ENCODE assay signal across 8 cellular contexts in genomic region chr9:136095495-136096058, GRCh38. TPM values are rescaled to one million over a fixed set of nuclear protein-coding genes. Genes with fewer than 3 reads are reported as not detected.
DNase-seq lines count a peak whose midpoint lies in the region; ATAC-seq lines count a peak whose summit lies in the region.

No MANE protein-coding gene starts in this region.

- H3K4me1 ChIP-seq in right cardiac atrium (ENCODE audit: control insufficient read depth, insufficient read depth, low read length): peaks cover 5% of the 10 kb centered on the region

- no peak for DNase-seq in activated naive CD4-positive, alpha-beta T cell treated with anti-CD3 and anti-CD28 coated beads for 36 hours
- DNase-seq in activated naive CD4-positive, alpha-beta T cell treated with anti-CD3 and anti-CD28 coated beads, Interleukin-2, amount 50 U/mL, for 16 hours: no peak
- no peak for DNase-seq in activated naive CD8-positive, alpha-beta T cell treated with anti-CD3 and anti-CD28 coated beads, Interleukin-2, amount 50 U/mL, for 24 hours
- peak in 2 of 3 donors; percentile 77 to 81 for DNase-seq in right cardiac atrium
- no peak for DNase-seq in skeletal muscle cell (ENCODE audit: low read depth)
- no peak for DNase-seq in NCI-H1694 treated with DMSO at 0.1 percent for 48 hours (lab: John Stamatoyannopoulos, UW)
- no peak for DNase-seq in amygdala (lab: John Stamatoyannopoulos, UW)

- 1% methylated on average over 73 of the region's 73 CpGs for WGBS in right cardiac atrium

- no peak overlapping the region for H3K27ac Mint-ChIP-seq in activated naive CD4-positive, alpha-beta T cell treated with anti-CD3 and anti-CD28 coated beads for 36 hours
- H3K27ac Mint-ChIP-seq in activated naive CD8-positive, alpha-beta T cell treated with anti-CD3 and anti-CD28 coated beads, Interleukin-2, amount 50 U/mL, for 24 hours: no peak overlapping the region

- peak overlapping the region; percentile 53 for H3K27ac ChIP-seq in right cardiac atrium (ENCODE audit: low read length)

- H3K4me3 Mint-ChIP-seq in activated naive CD4-positive, alpha-beta T cell treated with anti-CD3 and anti-CD28 coated beads for 36 hours: peak overlapping the region; percentile 54
- H3K4me3 Mint-ChIP-seq in activated naive CD8-positive, alpha-beta T cell treated with anti-CD3 and anti-CD28 coated beads, Interleukin-2, amount 50 U/mL, for 24 hours: peak overlapping the region; percentile 40

- intact Hi-C loops in activated naive CD4-positive, alpha-beta T cell treated with anti-CD3 and anti-CD28 coated beads for 36 hours (cut with micrococcal nuclease): loop anchor here (2.0 kb wide), 1 partner anchor 23 kb away; the partner anchor contains the start of gene TMEM250
- intact Hi-C loops in right cardiac atrium (cut with DNase I): no loop called here

- no peaks in the 10 kb centered on the region for H3K9me3 Mint-ChIP-seq in activated naive CD4-positive, alpha-beta T cell treated with anti-CD3 and anti-CD28 coated beads for 36 hours
- no peaks in the 10 kb centered on the region for H3K9me3 Mint-ChIP-seq in activated naive CD8-positive, alpha-beta T cell treated with anti-CD3 and anti-CD28 coated beads, Interleukin-2, amount 50 U/mL, for 24 hours

- H3K4me3 ChIP-seq in right cardiac atrium (ENCODE audit: low read length) (peak overlapping the region; percentile 94), skeletal muscle cell (ENCODE audit: low read depth, low read length) (peak overlapping the region; percentile 73)

- ATAC-seq in activated naive CD8-positive, alpha-beta T cell treated with anti-CD3 and anti-CD28 coated beads, Interleukin-2, amount 50 U/mL, for 24 hours: no peak
- ATAC-seq in right cardiac atrium (peak; percentile 15 to 28), HG03108 (IDR thresholded peaks at IDR 0.05; ENCODE audit: unreplicated experiment) (no peak)

- no peaks in the 10 kb centered on the region for H3K36me3 Mint-ChIP-seq in activated naive CD4-positive, alpha-beta T cell treated with anti-CD3 and anti-CD28 coated beads for 36 hours (ENCODE audit: low read depth)
- H3K36me3 Mint-ChIP-seq in activated naive CD8-positive, alpha-beta T cell treated with anti-CD3 and anti-CD28 coated beads, Interleukin-2, amount 50 U/mL, for 24 hours (ENCODE audit: low read depth): no peaks in the 10 kb centered on the region

- no peaks in the 10 kb centered on the region for H3K9me3 ChIP-seq in right cardiac atrium (ENCODE audit: control insufficient read depth, low read length)

- H3K27me3 Mint-ChIP-seq in activated naive CD4-positive, alpha-beta T cell treated with anti-CD3 and anti-CD28 coated beads for 36 hours (ENCODE audit: low read depth): no peaks in the 10 kb centered on the region
- no peaks in the 10 kb centered on the region for H3K27me3 Mint-ChIP-seq in activated naive CD8-positive, alpha-beta T cell treated with anti-CD3 and anti-CD28 coated beads, Interleukin-2, amount 50 U/mL, for 24 hours

- no peaks in the 10 kb centered on the region for H3K27me3 ChIP-seq in right cardiac atrium (ENCODE audit: control insufficient read depth, insufficient read depth)

- peaks cover 10% of the 10 kb centered on the region for H3K4me1 Mint-ChIP-seq in activated naive CD4-positive, alpha-beta T cell treated with anti-CD3 and anti-CD28 coated beads for 36 hours (ENCODE audit: low read depth)
- H3K4me1 Mint-ChIP-seq in activated naive CD8-positive, alpha-beta T cell treated with anti-CD3 and anti-CD28 coated beads, Interleukin-2, amount 50 U/mL, for 24 hours: peaks cover 14% of the 10 kb centered on the region

- CTCF ChIA-PET in activated naive CD4-positive, alpha-beta T cell treated with anti-CD3 and anti-CD28 coated beads for 36 hours (lab: Charles Lee): no interaction called here

RNA-seq across cellular contexts. Expression of gene NACC2, which starts 0.5 kb away (rescaled TPM):
- 1 to 10 TPM; 3.4 to 3.5 TPM for total RNA-seq in activated naive CD4-positive, alpha-beta T cell treated with anti-CD3 and anti-CD28 coated beads for 36 hours
- 10 to 100 TPM; 31.4 to 45.3 (median 37.8) TPM for total RNA-seq in right cardiac atrium
- 19.4 TPM for polyA plus RNA-seq in right cardiac atrium

RNA-seq across cellular contexts. Expression of gene TMEM250, which starts 23.1 kb away (rescaled TPM):
- 10 to 100 TPM; 20.7 to 22.2 TPM for total RNA-seq in activated naive CD4-positive, alpha-beta T cell treated with anti-CD3 and anti-CD28 coated beads for 36 hours
- 10 to 100 TPM; 18.5 to 25.5 (median 20.9) TPM for total RNA-seq in right cardiac atrium
- polyA plus RNA-seq in right cardiac atrium: 16.5 TPM

Comparison
In these comparisons a context has a peak if more than half of its experiments do, and no peak if none do; other contexts are left out.
1. DNase-seq: peak in right cardiac atrium (2 of 3); none in activated naive CD4-positive, alpha-beta T cell treated with anti-CD3 and anti-CD28 coated beads for 36 hours (single experiment), activated naive CD4-positive, alpha-beta T cell treated with anti-CD3 and anti-CD28 coated beads, Interleukin-2, amount 50 U/mL, for 16 hours (single experiment), activated naive CD8-positive, alpha-beta T cell treated with anti-CD3 and anti-CD28 coated beads, Interleukin-2, amount 50 U/mL, for 24 hours (single experiment), skeletal muscle cell (single experiment), NCI-H1694 treated with DMSO at 0.1 percent for 48 hours (single experiment) and amygdala (0 of 56).
2. ATAC-seq: peak in right cardiac atrium (2 of 2); none in activated naive CD8-positive, alpha-beta T cell treated with anti-CD3 and anti-CD28 coated beads, Interleukin-2, amount 50 U/mL, for 24 hours (single experiment) and HG03108 (single experiment).
3. RNA of gene NACC2, which starts 0.5 kb away (total RNA-seq): 31.4 to 45.3 TPM in right cardiac atrium; 3.4 to 3.5 TPM in activated naive CD4-positive, alpha-beta T cell treated with anti-CD3 and anti-CD28 coated beads for 36 hours; every median in the first group is over 4 times any median in the second.